19 cellular contexts compared by ENCODE assay signal in the genomic region with DNA sequence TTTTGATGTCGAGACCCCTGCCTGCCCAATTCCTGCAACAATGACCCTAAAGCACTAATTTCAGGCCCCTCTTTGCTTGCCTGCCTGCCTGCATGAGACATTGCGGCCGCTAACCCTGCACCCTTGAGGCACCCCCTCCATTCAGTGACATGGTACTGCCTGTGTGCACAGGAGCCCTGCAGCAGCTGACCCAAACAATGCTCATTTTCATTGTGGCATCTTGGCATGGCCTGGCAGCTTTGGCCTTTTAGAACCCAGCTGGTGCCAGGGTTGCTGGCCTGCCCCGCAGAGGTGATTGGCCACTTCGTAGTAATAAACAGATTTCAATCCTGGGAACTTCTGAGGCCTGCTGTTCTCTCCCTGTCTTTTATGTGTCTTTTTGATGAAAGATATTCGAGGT. TPM values are rescaled to one million over a fixed set of nuclear protein-coding genes. Genes with fewer than 3 reads are reported as not detected.
A peak's percentile ranks its signal among the peaks of the same experiment; 100 is the strongest.
DNase-seq lines count a peak whose midpoint lies in the region; ATAC-seq and TF ChIP-seq lines count a peak whose summit lies in the region.
"Had no signal": no experiment of that assay in that cellular context is flagged by ENCODE, and none has a peak within 500 bp of the region (broad histone marks: within the 10 kb centered on the region; RNA-seq: fewer than 3 reads in every experiment).

No MANE protein-coding gene starts in this region.

- no peaks in the 10 kb centered on the region for H3K36me3 ChIP-seq in testis (ENCODE audit: low read depth, missing control alignments)
- H3K36me3 ChIP-seq: ascending aorta, lower lobe of right lung, upper lobe of left lung had no signal

- H3K4me3 Mint-ChIP-seq in dendritic cell treated with granulocyte-macrophage colony-stimulating factor and Interleukin-4, amounts not matched to agents 40 ng/mL and 50 ng/mL, for 4 days: no peak overlapping the region
- no peak overlapping the region for H3K4me3 Mint-ChIP-seq in type B pancreatic cell
- H3K4me3 Mint-ChIP-seq: activated CD4-positive, alpha-beta T cell treated with anti-CD3 and anti-CD28 coated beads, Interleukin-2, amount 10 ng/mL, durations not matched to agents 7 days and 5 days; natural killer cell had no signal

- no peak for TF ChIP-seq POLR2A in testis (IDR thresholded peaks at IDR 0.05)

- no peak for TF ChIP-seq CTCF in testis (IDR thresholded peaks at IDR 0.05)
- TF ChIP-seq CTCF in type B pancreatic cell (conservative IDR thresholded peaks at IDR 0.05): no peak

- peaks cover 21% of the 10 kb centered on the region for H3K36me3 Mint-ChIP-seq in dendritic cell treated with granulocyte-macrophage colony-stimulating factor and Interleukin-4, amounts not matched to agents 40 ng/mL and 50 ng/mL, for 4 days (ENCODE audit: low read depth)
- no peaks in the 10 kb centered on the region for H3K36me3 Mint-ChIP-seq in type B pancreatic cell
- H3K36me3 Mint-ChIP-seq: natural killer cell had no signal

- H3K4me1 Mint-ChIP-seq in dendritic cell treated with granulocyte-macrophage colony-stimulating factor and Interleukin-4, amounts not matched to agents 40 ng/mL and 50 ng/mL, for 4 days (ENCODE audit: low read depth): peaks cover 76% of the 10 kb centered on the region
- peaks cover 26% of the 10 kb centered on the region for H3K4me1 Mint-ChIP-seq in type B pancreatic cell (ENCODE audit: unreplicated experiment)

- intact Hi-C loops in Right ventricle myocardium inferior (cut with DNase I) (no loop called here), cardiac septum (cut with DNase I) (no loop called here), testis (cut with DNase I; ENCODE audit: low total_unique reads) (no loop called here)
- intact Hi-C loops in dendritic cell treated with granulocyte-macrophage colony-stimulating factor and Interleukin-4, amounts not matched to agents 40 ng/mL and 50 ng/mL, for 4 days (cut with micrococcal nuclease): loop anchor here (2.0 to 5.0 kb wide), 2 partner anchors 35 to 189 kb away; a partner anchor contains a TSS

- H3K27ac Mint-ChIP-seq in dendritic cell treated with granulocyte-macrophage colony-stimulating factor and Interleukin-4, amounts not matched to agents 40 ng/mL and 50 ng/mL, for 4 days: peak overlapping the region; percentile 28
- no peak overlapping the region for H3K27ac Mint-ChIP-seq in type B pancreatic cell
- H3K27ac Mint-ChIP-seq: activated CD4-positive, alpha-beta T cell treated with anti-CD3 and anti-CD28 coated beads, Interleukin-2, amount 10 ng/mL, durations not matched to agents 7 days and 5 days had no signal

- H3K4me3 ChIP-seq in testis: no peak overlapping the region
- H3K4me3 ChIP-seq: A549, ascending aorta, lower lobe of right lung, psoas muscle, spleen, upper lobe of left lung had no signal

- peak; percentile 37 for ATAC-seq in Right ventricle myocardium inferior
- ATAC-seq: A549, lower lobe of right lung had no signal

- 80 to 83% methylated on average over 6 of the region's 6 CpGs for WGBS in testis, 2 donors

- H3K4me1 ChIP-seq in testis: peaks cover 30% of the 10 kb centered on the region

- no peaks in the 10 kb centered on the region for H3K9me3 ChIP-seq in testis
- H3K9me3 ChIP-seq: A549, ascending aorta, lower lobe of right lung, psoas muscle, spleen, upper lobe of left lung had no signal

- H3K27ac ChIP-seq in testis: no peak overlapping the region
- H3K27ac ChIP-seq: A549, ascending aorta, lower lobe of right lung, psoas muscle, spleen, upper lobe of left lung had no signal

- H3K27me3 ChIP-seq in testis: no peaks in the 10 kb centered on the region
- H3K27me3 ChIP-seq: ascending aorta, spleen, upper lobe of left lung had no signal

- no peaks in the 10 kb centered on the region for H3K9me3 Mint-ChIP-seq in dendritic cell treated with granulocyte-macrophage colony-stimulating factor and Interleukin-4, amounts not matched to agents 40 ng/mL and 50 ng/mL, for 4 days
- no peaks in the 10 kb centered on the region for H3K9me3 Mint-ChIP-seq in type B pancreatic cell
- H3K9me3 Mint-ChIP-seq: activated CD4-positive, alpha-beta T cell treated with anti-CD3 and anti-CD28 coated beads, Interleukin-2, amount 10 ng/mL, durations not matched to agents 7 days and 5 days; natural killer cell had no signal

- DNase-seq in Right ventricle myocardium inferior (ENCODE audit: missing footprints) (peak; percentile 65), cardiac septum (ENCODE audit: low spot score) (no peak), medulla oblongata (ENCODE audit: extremely low spot score) (peak; percentile 94), testis (peak; percentile 54), NCI-H69 (lab: John Stamatoyannopoulos, UW) (no peak), NCI-H146 treated with DMSO at 0.1 percent for 48 hours (lab: John Stamatoyannopoulos, UW; ENCODE audit: unreplicated experiment) (no peak), type B pancreatic cell (ENCODE audit: extremely low spot score, unreplicated experiment) (no peak)
- DNase-seq: activated CD4-positive, alpha-beta T cell treated with anti-CD3 and anti-CD28 coated beads, Interleukin-2, amount 10 ng/mL, durations not matched to agents 7 days and 5 days; activated naive CD4-positive, alpha-beta T cell treated with Interleukin-2 at 50 U/mL for 16 hours; dermis blood vessel endothelial cell; lower lobe of right lung; natural killer cell; NCI-H1417 treated with DMSO at 0.1 percent for 48 hours; psoas muscle; spleen; upper lobe of left lung had no signal

- no peaks in the 10 kb centered on the region for H3K27me3 Mint-ChIP-seq in dendritic cell treated with granulocyte-macrophage colony-stimulating factor and Interleukin-4, amounts not matched to agents 40 ng/mL and 50 ng/mL, for 4 days
- H3K27me3 Mint-ChIP-seq in type B pancreatic cell: no peaks in the 10 kb centered on the region
- H3K27me3 Mint-ChIP-seq: activated CD4-positive, alpha-beta T cell treated with anti-CD3 and anti-CD28 coated beads, Interleukin-2, amount 10 ng/mL, durations not matched to agents 7 days and 5 days had no signal

RNA-seq across cellular contexts. Expression of a gene that starts 33.8 kb away (rescaled TPM):
- total RNA-seq in Right ventricle myocardium inferior (45.9 TPM), cardiac septum (43.9 TPM), testis (10 to 100 TPM; 76.3 to 77.2 TPM), type B pancreatic cell (ENCODE audit: low replicate concordance) (30.9 and 104 TPM in 2 replicates)
- polyA plus RNA-seq in testis (ENCODE audit: insufficient read depth, low read depth, low replicate concordance): 144 TPM

Comparison
In these comparisons a context has a peak if more than half of its experiments do, and no peak if none do; other contexts are left out.
1. DNase-seq: peak in Right ventricle myocardium inferior (single experiment), medulla oblongata (single experiment) and testis (single experiment); none in cardiac septum (single experiment), NCI-H69 (single experiment), NCI-H146 treated with DMSO at 0.1 percent for 48 hours (single experiment) and type B pancreatic cell (single experiment).